ENCODE assay signal across 1 cellular context in genomic region chr15:70474367-70474681, GRCh38.
TF ChIP-seq lines count a peak whose summit lies in the region.

No MANE protein-coding gene starts in this region.

TF ChIP-seq in IMR-90, 13 proteins besides CTCF, POLR2A, EP300 and RAD21 (continued from another document):
- TF ChIP-seq USF2 (IDR thresholded peaks at IDR 0.05; ENCODE audit: low read depth, low read length) (no peak), MAZ (IDR thresholded peaks at IDR 0.05; ENCODE audit: borderline replicate concordance, low read depth, low read length) (no peak), RFX5 (IDR thresholded peaks at IDR 0.05; ENCODE audit: low read depth, low read length) (no peak), RCOR1 (IDR thresholded peaks at IDR 0.05; ENCODE audit: insufficient replicate concordance, low read length) (no peak)
